ENCODE assay signal across 1 cellular context in the genomic region with DNA sequence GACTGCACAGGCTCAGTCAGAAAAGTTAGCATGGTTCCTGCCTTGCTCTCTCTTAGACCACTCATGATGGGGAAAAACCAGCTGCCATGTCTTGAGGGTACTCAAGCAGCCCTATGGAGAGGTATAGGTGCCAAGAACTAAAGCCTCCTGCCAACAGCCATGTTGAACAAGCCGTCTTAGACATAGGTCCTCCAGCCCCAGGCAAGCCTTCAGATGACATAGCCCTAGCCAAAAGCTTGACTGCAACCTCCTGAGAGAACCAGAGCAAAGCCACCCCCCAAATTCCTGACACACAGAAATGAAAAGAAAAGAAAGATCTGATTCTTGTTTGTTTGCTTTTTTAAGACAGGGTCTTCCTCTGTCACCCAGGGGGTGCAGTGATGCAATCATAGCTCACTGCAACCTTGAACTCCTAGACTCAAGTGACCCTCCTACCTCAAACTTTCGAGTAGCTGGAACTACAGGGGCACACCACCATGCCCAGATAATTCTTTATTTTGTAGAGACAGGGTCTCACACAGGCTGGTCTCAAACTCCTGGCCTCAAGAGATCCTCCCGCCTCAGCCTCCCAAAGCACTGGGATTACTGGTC.
A peak's percentile ranks its signal among the peaks of the same experiment; 100 is the strongest.
TF ChIP-seq lines count a peak whose summit lies in the region.

No MANE protein-coding gene starts in this region.

TF ChIP-seq in HepG2, 621 proteins besides CTCF, POLR2A, EP300 and RAD21 (continued from another document):
- TF ChIP-seq MXD1 (CRISPR knock-in tag; IDR thresholded peaks at IDR 0.05) = no peak
- TF ChIP-seq SP5 (CRISPR knock-in tag; IDR thresholded peaks at IDR 0.05; ENCODE audit: borderline replicate concordance, low read depth) = peak; percentile 67; the same call in 1 of the 2 replicates
- no peak for TF ChIP-seq ZNF800 (CRISPR knock-in tag; IDR thresholded peaks at IDR 0.05)
- TF ChIP-seq FOXK1 (CRISPR knock-in tag; IDR thresholded peaks at IDR 0.05; ENCODE audit: borderline replicate concordance, low read depth) = peak; percentile 32; the same call in 1 of the 2 replicates
- peak; percentile 42; the same call in 1 of the 2 replicates for TF ChIP-seq ZMYM3 (CRISPR knock-in tag; IDR thresholded peaks at IDR 0.05)
- no peak for TF ChIP-seq FOXA3 (CRISPR knock-in tag; IDR thresholded peaks at IDR 0.05)
- peak; percentile 22; the same call in 1 of the 2 replicates for TF ChIP-seq HNF4G (IDR thresholded peaks at IDR 0.05; ENCODE audit: borderline replicate concordance, low read depth, low read length)
- TF ChIP-seq HNF4G (CRISPR knock-in tag; IDR thresholded peaks at IDR 0.05; ENCODE audit: borderline replicate concordance, low read depth) = no peak
- peak; percentile 34; the same call in 1 of the 2 replicates for TF ChIP-seq NR2C2 (CRISPR knock-in tag; IDR thresholded peaks at IDR 0.05; ENCODE audit: borderline replicate concordance)
- TF ChIP-seq LCORL (IDR thresholded peaks at IDR 0.05) = no peak
- TF ChIP-seq LCORL (CRISPR knock-in tag; IDR thresholded peaks at IDR 0.05) = peak; percentile 44; the same call in 1 of the 2 replicates
- TF ChIP-seq HOXA3 (CRISPR knock-in tag; IDR thresholded peaks at IDR 0.05) = peak; percentile 46; the same call in 1 of the 2 replicates
- TF ChIP-seq, protein P1, sequence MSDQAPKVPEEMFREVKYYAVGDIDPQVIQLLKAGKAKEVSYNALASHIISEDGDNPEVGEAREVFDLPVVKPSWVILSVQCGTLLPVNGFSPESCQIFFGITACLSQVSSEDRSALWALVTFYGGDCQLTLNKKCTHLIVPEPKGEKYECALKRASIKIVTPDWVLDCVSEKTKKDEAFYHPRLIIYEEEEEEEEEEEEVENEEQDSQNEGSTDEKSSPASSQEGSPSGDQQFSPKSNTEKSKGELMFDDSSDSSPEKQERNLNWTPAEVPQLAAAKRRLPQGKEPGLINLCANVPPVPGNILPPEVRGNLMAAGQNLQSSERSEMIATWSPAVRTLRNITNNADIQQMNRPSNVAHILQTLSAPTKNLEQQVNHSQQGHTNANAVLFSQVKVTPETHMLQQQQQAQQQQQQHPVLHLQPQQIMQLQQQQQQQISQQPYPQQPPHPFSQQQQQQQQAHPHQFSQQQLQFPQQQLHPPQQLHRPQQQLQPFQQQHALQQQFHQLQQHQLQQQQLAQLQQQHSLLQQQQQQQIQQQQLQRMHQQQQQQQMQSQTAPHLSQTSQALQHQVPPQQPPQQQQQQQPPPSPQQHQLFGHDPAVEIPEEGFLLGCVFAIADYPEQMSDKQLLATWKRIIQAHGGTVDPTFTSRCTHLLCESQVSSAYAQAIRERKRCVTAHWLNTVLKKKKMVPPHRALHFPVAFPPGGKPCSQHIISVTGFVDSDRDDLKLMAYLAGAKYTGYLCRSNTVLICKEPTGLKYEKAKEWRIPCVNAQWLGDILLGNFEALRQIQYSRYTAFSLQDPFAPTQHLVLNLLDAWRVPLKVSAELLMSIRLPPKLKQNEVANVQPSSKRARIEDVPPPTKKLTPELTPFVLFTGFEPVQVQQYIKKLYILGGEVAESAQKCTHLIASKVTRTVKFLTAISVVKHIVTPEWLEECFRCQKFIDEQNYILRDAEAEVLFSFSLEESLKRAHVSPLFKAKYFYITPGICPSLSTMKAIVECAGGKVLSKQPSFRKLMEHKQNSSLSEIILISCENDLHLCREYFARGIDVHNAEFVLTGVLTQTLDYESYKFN (CRISPR knock-in tag; conservative IDR thresholded peaks at IDR 0.05) = peak; percentile 72
- peak; percentile 22; the same call in 1 of the 2 replicates for TF ChIP-seq PITX1 (CRISPR knock-in tag; IDR thresholded peaks at IDR 0.05)
- TF ChIP-seq GABPA (IDR thresholded peaks at IDR 0.05; ENCODE audit: low read depth, low read length) = no peak
- TF ChIP-seq GABPA (CRISPR knock-in tag; IDR thresholded peaks at IDR 0.05; ENCODE audit: low read depth) = 0 out of 2 replicates have a peak, but pooled peaks have one; percentile 13
- TF ChIP-seq, protein P2, sequence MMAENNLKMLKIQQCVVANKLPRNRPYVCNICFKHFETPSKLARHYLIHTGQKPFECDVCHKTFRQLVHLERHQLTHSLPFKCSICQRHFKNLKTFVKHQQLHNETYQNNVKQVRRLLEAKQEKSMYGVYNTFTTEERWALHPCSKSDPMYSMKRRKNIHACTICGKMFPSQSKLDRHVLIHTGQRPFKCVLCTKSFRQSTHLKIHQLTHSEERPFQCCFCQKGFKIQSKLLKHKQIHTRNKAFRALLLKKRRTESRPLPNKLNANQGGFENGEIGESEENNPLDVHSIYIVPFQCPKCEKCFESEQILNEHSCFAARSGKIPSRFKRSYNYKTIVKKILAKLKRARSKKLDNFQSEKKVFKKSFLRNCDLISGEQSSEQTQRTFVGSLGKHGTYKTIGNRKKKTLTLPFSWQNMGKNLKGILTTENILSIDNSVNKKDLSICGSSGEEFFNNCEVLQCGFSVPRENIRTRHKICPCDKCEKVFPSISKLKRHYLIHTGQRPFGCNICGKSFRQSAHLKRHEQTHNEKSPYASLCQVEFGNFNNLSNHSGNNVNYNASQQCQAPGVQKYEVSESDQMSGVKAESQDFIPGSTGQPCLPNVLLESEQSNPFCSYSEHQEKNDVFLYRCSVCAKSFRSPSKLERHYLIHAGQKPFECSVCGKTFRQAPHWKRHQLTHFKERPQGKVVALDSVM (CRISPR knock-in tag; IDR thresholded peaks at IDR 0.05) = peak; percentile 90
- peak; percentile 53; the same call in 1 of the 2 replicates for TF ChIP-seq ARID5B (CRISPR knock-in tag; IDR thresholded peaks at IDR 0.05)
- no peak for TF ChIP-seq SOX6 (IDR thresholded peaks at IDR 0.05)
- peak; percentile 71 for TF ChIP-seq SOX6 (CRISPR knock-in tag; IDR thresholded peaks at IDR 0.05)
- peak; percentile 51; the same call in 1 of the 2 replicates for TF ChIP-seq RXRA (CRISPR knock-in tag; IDR thresholded peaks at IDR 0.05)
- TF ChIP-seq RARG (CRISPR knock-in tag; IDR thresholded peaks at IDR 0.05; ENCODE audit: low read depth) = no peak
- no peak for TF ChIP-seq ERF (CRISPR knock-in tag; IDR thresholded peaks at IDR 0.05)
- TF ChIP-seq ZBTB7B (CRISPR knock-in tag; IDR thresholded peaks at IDR 0.05) = peak; percentile 89; the same call in 1 of the 2 replicates
- peak; percentile 57; the same call in 1 of the 2 replicates for TF ChIP-seq ATF2 (CRISPR knock-in tag; IDR thresholded peaks at IDR 0.05)
- no peak for TF ChIP-seq FOXA1 (IDR thresholded peaks at IDR 0.05)
- peak; percentile 18; the same call in 1 of the 2 replicates for TF ChIP-seq FOXA1 (CRISPR knock-in tag; IDR thresholded peaks at IDR 0.05)
- peak; percentile 65 for TF ChIP-seq SALL1 (CRISPR knock-in tag; IDR thresholded peaks at IDR 0.05)
